In genomic region chr5:36382890-36383289, GRCh38 we compare ENCODE assay signal across 28 cellular contexts.
"Had no signal": no experiment of that assay in that cellular context is flagged by ENCODE, and none has a peak within 500 bp of the region (broad histone marks: within the 10 kb centered on the region; RNA-seq: fewer than 3 reads in every experiment).

No MANE protein-coding gene starts in this region.

- H3K4me3 Mint-ChIP-seq: stimulated activated effector memory CD8-positive, alpha-beta T cell treated with anti-CD3 and anti-CD28 coated beads, Interleukin-12 subunit alpha, Interleukin-12 subunit beta, amount 100 ng/mL, for 72 hours; stimulated activated naive B cell treated with anti-CD40 and anti-IgM and Interleukin-4, amounts not matched to agents 10 μg/mL and 1 μg/mL and 100 μg/mL, for 72 hours; stimulated activated naive CD8-positive, alpha-beta T cell treated with anti-CD3 and anti-CD28 coated beads, Interleukin-15, amount 100 ng/mL, for 72 hours; stimulated activated naive CD8-positive, alpha-beta T cell treated with anti-CD3 and anti-CD28 coated beads, Interleukin-15, Interleukin-2, amounts not matched to agents 100 ng/mL and 50 ng/mL, for 24 hours; type B pancreatic cell had no signal

- H3K9me3 Mint-ChIP-seq: stimulated activated effector memory CD8-positive, alpha-beta T cell treated with anti-CD3 and anti-CD28 coated beads, Interleukin-12 subunit alpha, Interleukin-12 subunit beta, amount 100 ng/mL, for 72 hours; stimulated activated naive B cell treated with anti-CD40 and anti-IgM and Interleukin-4, amounts not matched to agents 10 μg/mL and 1 μg/mL and 100 μg/mL, for 72 hours; stimulated activated naive CD8-positive, alpha-beta T cell treated with anti-CD3 and anti-CD28 coated beads, Interleukin-15, amount 100 ng/mL, for 72 hours; stimulated activated naive CD8-positive, alpha-beta T cell treated with anti-CD3 and anti-CD28 coated beads, Interleukin-15, Interleukin-2, amounts not matched to agents 100 ng/mL and 50 ng/mL, for 24 hours; type B pancreatic cell had no signal

- H3K36me3 ChIP-seq: stomach, suprapubic skin, thoracic aorta, thyroid gland, tibial artery, tibial nerve, transverse colon, upper lobe of left lung, upper lobe of right lung, uterus, vagina had no signal

- H3K4me3 ChIP-seq: stomach, suprapubic skin, testis, thoracic aorta, thyroid gland, tibial artery, tibial nerve, transverse colon, upper lobe of left lung, upper lobe of right lung, uterus, vagina had no signal

- H3K4me1 ChIP-seq: stomach, suprapubic skin, testis, thyroid gland, tibial nerve, transverse colon, upper lobe of right lung, uterus, vagina had no signal

- ATAC-seq: stimulated activated effector memory CD8-positive, alpha-beta T cell treated with anti-CD3 and anti-CD28 coated beads, Interleukin-12 subunit alpha, Interleukin-12 subunit beta, amount 100 ng/mL, for 72 hours; stimulated activated naive B cell treated with anti-CD40 and anti-IgM and Interleukin-4, amounts not matched to agents 10 μg/mL and 1 μg/mL and 100 μg/mL, for 72 hours; stimulated activated naive CD8-positive, alpha-beta T cell treated with anti-CD3 and anti-CD28 coated beads, Interleukin-15, amount 100 ng/mL, for 72 hours; stimulated activated naive CD8-positive, alpha-beta T cell treated with anti-CD3 and anti-CD28 coated beads, Interleukin-15, Interleukin-2, amounts not matched to agents 100 U/mL and 50 U/mL, for 24 hours; upper lobe of right lung had no signal

- H3K4me1 Mint-ChIP-seq: stimulated activated effector memory CD8-positive, alpha-beta T cell treated with anti-CD3 and anti-CD28 coated beads, Interleukin-12 subunit alpha, Interleukin-12 subunit beta, amount 100 ng/mL, for 72 hours; stimulated activated naive CD8-positive, alpha-beta T cell treated with anti-CD3 and anti-CD28 coated beads, Interleukin-15, amount 100 ng/mL, for 72 hours had no signal

- H3K27me3 ChIP-seq: stomach, suprapubic skin, testis, thyroid gland, tibial artery, tibial nerve, transverse colon, upper lobe of left lung, upper lobe of right lung, uterus, vagina had no signal

- H3K27me3 Mint-ChIP-seq: stimulated activated naive B cell treated with anti-CD40 and anti-IgM and Interleukin-4, amounts not matched to agents 10 μg/mL and 1 μg/mL and 100 μg/mL, for 72 hours; stimulated activated naive CD8-positive, alpha-beta T cell treated with anti-CD3 and anti-CD28 coated beads, Interleukin-15, Interleukin-2, amounts not matched to agents 100 ng/mL and 50 ng/mL, for 24 hours had no signal

- DNase-seq: stimulated activated CD4-positive, alpha-beta T cell treated with anti-CD3 and anti-CD28 coated beads, Interleukin-2, amount 100 ng/mL, for 48 hours; stimulated activated CD4-positive, alpha-beta T cell treated with anti-CD3 and anti-CD28 coated beads, Interleukin-4, amount 100 ng/mL, for 1 hour; stimulated activated CD4-positive, alpha-beta T cell treated with anti-CD3 and anti-CD28 coated beads, Interleukin-4, amount 100 ng/mL, for 24 hours; stimulated activated CD4-positive, alpha-beta T cell treated with anti-CD3 and anti-CD28 coated beads, Interleukin-4, amount 100 ng/mL, for 4 hours; stimulated activated CD8-positive, alpha-beta memory T cell treated with anti-CD3 and anti-CD28 coated beads, Interleukin-4, amount 100 ng/mL, for 48 hours; stimulated activated naive B cell treated with anti-CD40 and anti-IgM and Interleukin-4, amounts not matched to agents 10 μg/mL and 1 μg/mL and 100 μg/mL, for 72 hours; stimulated activated naive CD4-positive, alpha-beta T cell; stimulated activated naive CD4-positive, alpha-beta T cell treated with Interleukin-2 at 50 U/mL for 16 hours; stimulated activated naive CD8-positive, alpha-beta T cell treated with anti-CD3 and anti-CD28 coated beads, Interleukin-15, amount 100 ng/mL, for 72 hours; stimulated activated naive CD8-positive, alpha-beta T cell treated with anti-CD3 and anti-CD28 coated beads, Interleukin-15, Interleukin-2, amounts not matched to agents 100 U/mL and 50 U/mL, for 24 hours; stomach; substantia nigra; testis; thyroid gland; tibial artery; transverse colon; trophoblast cell; upper lobe of left lung; upper lobe of right lung; uterus had no signal

- H3K9me3 ChIP-seq: stomach, suprapubic skin, testis, thoracic aorta, thyroid gland, tibial artery, tibial nerve, transverse colon, upper lobe of left lung, upper lobe of right lung, uterus, vagina had no signal

- H3K27ac ChIP-seq: stomach, suprapubic skin, testis, thoracic aorta, thyroid gland, tibial artery, tibial nerve, transverse colon, upper lobe of left lung, upper lobe of right lung, uterus, vagina had no signal

- H3K36me3 Mint-ChIP-seq: stimulated activated effector memory CD8-positive, alpha-beta T cell treated with anti-CD3 and anti-CD28 coated beads, Interleukin-12 subunit alpha, Interleukin-12 subunit beta, amount 100 ng/mL, for 72 hours; stimulated activated naive B cell treated with anti-CD40 and anti-IgM and Interleukin-4, amounts not matched to agents 10 μg/mL and 1 μg/mL and 100 μg/mL, for 72 hours; type B pancreatic cell had no signal

- H3K27ac Mint-ChIP-seq: stimulated activated effector memory CD8-positive, alpha-beta T cell treated with anti-CD3 and anti-CD28 coated beads, Interleukin-12 subunit alpha, Interleukin-12 subunit beta, amount 100 ng/mL, for 72 hours; stimulated activated naive B cell treated with anti-CD40 and anti-IgM and Interleukin-4, amounts not matched to agents 10 μg/mL and 1 μg/mL and 100 μg/mL, for 72 hours; stimulated activated naive CD8-positive, alpha-beta T cell treated with anti-CD3 and anti-CD28 coated beads, Interleukin-15, amount 100 ng/mL, for 72 hours; stimulated activated naive CD8-positive, alpha-beta T cell treated with anti-CD3 and anti-CD28 coated beads, Interleukin-15, Interleukin-2, amounts not matched to agents 100 ng/mL and 50 ng/mL, for 24 hours; type B pancreatic cell had no signal

- FAIRE-seq: urothelium cell line had no signal
